In the genomic region with DNA sequence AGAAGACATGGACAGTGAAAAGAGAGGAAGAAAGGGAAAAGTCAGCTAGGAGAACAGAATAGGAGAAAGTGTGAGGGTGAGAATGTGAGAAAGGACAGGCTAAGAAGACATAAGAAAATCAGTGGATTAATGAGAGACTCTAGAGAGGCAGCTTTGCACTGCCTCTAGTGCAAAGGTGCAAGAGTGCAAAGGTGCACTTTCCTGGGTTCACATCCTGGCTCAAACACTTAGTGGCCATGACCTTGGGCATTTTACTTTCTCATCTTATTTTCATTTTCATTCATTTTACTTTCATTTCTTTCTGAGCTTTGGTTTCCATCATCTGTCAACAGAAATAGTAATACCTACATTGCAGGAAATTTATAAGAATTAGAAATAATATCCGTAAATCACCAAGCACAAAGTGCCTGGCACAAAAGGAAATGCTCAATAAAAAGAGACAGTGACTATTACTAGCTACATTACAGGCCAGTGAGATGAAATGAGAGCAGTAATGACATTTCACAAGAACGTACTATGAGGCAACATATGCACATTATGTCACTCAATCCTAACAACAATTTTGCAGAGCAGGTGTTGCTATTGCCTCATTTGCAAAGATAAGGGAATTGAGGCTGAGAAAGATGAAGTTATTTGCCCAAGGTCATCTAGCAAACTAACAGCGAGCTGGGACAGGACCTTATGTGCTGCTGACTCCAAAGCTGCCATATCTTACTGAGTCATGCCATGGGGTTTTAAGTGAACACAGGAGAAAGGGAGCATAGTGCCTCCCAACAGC, we compare ENCODE assay signal across 21 cellular contexts.
A peak's percentile ranks its signal among the peaks of the same experiment; 100 is the strongest.
DNase-seq lines count a peak whose midpoint lies in the region; ATAC-seq and TF ChIP-seq lines count a peak whose summit lies in the region.
"Had no signal": no experiment of that assay in that cellular context is flagged by ENCODE, and none has a peak within 500 bp of the region (broad histone marks: within the 10 kb centered on the region; RNA-seq: fewer than 3 reads in every experiment).

No MANE protein-coding gene starts in this region.

- H3K4me2 ChIP-seq in MM.1S (ENCODE audit: low read depth, low read length) = no peak overlapping the region
- H3K4me2 ChIP-seq in GM23338 = no peak overlapping the region

- POLR2A ChIA-PET in CD4-positive, alpha-beta memory T cell (lab: Charles Lee; ENCODE audit: partially characterized antibody) = interaction anchor here (0.7 kb wide), 1 partner anchor 106 kb away, joined by 4 read pairs; no protein-coding TSS in a partner anchor

- DNase-seq in CD4-positive, alpha-beta memory T cell = no peak
- peak; percentile 49 for DNase-seq in MM.1S
- peak; percentile 90 for DNase-seq in amniotic epithelial cell (ENCODE audit: low read depth)
- DNase-seq in right lobe of liver = no peak
- no peak for DNase-seq in activated CD8-positive, alpha-beta memory T cell treated with anti-CD3 and anti-CD28 coated beads for 24 hours
- DNase-seq in T1000 (lab: John Stamatoyannopoulos, UW) = no peak
- DNase-seq in GM23338 (ENCODE audit: low spot score) = no peak
- no peak for DNase-seq in A172 (ENCODE audit: low spot score)
- DNase-seq: activated B cell treated with CpG ODN at 0.5 μM for 24 hours; activated naive CD8-positive, alpha-beta T cell treated with anti-CD3 and anti-CD28 coated beads for 36 hours; activated T-cell treated with anti-CD3 and anti-CD28 coated beads, Interleukin-2, amount 50 U/mL, for 72 hours; glutamatergic neuron; HCEC 1CT; NCI-H187; NK-92 treated with Interleukin-12 subunit alpha and Interleukin-12 subunit beta, amount 100 ng/mL, for 24 hours; occipital lobe; sigmoid colon; stimulated activated CD4-positive, alpha-beta T cell treated with anti-CD3 and anti-CD28 coated beads, Interleukin-1b, Interleukin-23, amount 100 ng/mL, for 48 hours had no signal

- H3K4me3 Mint-ChIP-seq in CD4-positive, alpha-beta memory T cell = peak overlapping the region in 2 of 8 donors; percentile 9 to 50
- H3K4me3 Mint-ChIP-seq in GM23338 = no peak overlapping the region
- H3K4me3 Mint-ChIP-seq: activated B cell treated with CpG ODN at 0.5 μM for 24 hours; activated naive CD8-positive, alpha-beta T cell treated with anti-CD3 and anti-CD28 coated beads for 36 hours; activated T-cell treated with anti-CD3 and anti-CD28 coated beads, Interleukin-2, amount 50 U/mL, for 72 hours had no signal

- ATAC-seq in right lobe of liver = peak; percentile 36 to 71 (median 46)
- no peak for ATAC-seq in GM23338
- ATAC-seq: activated T-cell treated with anti-CD3 and anti-CD28 coated beads, Interleukin-2, amount 50 U/mL, for 72 hours had no signal

- TF ChIP-seq CTCF in MM.1S (IDR thresholded peaks at IDR 0.05; ENCODE audit: low read length) (no peak), right lobe of liver (IDR thresholded peaks at IDR 0.05) (no peak), GM23338 (conservative IDR thresholded peaks at IDR 0.05; ENCODE audit: low read depth in 2 of 2) (no peak)

- H3K9ac ChIP-seq in MM.1S (ENCODE audit: low read length) = no peak overlapping the region

- H3K27me3 Mint-ChIP-seq in CD4-positive, alpha-beta memory T cell = peaks cover 2 to 5% of the 10 kb centered on the region in 2 donors
- H3K27me3 Mint-ChIP-seq in GM23338 (ENCODE audit: insufficient read depth, low read depth, poor library complexity) = peaks cover 4% of the 10 kb centered on the region
- H3K27me3 Mint-ChIP-seq: activated naive CD8-positive, alpha-beta T cell treated with anti-CD3 and anti-CD28 coated beads for 36 hours had no signal

- no peak overlapping the region for H3K4me3 ChIP-seq in CD4-positive, alpha-beta memory T cell (ENCODE audit: low read length in 2 of 2)
- H3K4me3 ChIP-seq in MM.1S (ENCODE audit: low read length) (no peak overlapping the region), right lobe of liver (no peak overlapping the region), GM23338 (no peak overlapping the region)
- H3K4me3 ChIP-seq: cardiac muscle cell, esophagus muscularis mucosa, sigmoid colon, vagina had no signal

- WGBS in right lobe of liver (ENCODE audit: insufficient coverage, low coverage, low lambda C conversion rate, missing lambda C conversion rate) = 17% methylated on average over 3 of the region's 3 CpGs

- H3F3A ChIP-seq in MM.1S (ENCODE audit: insufficient read depth, low read length) (peaks cover 19% of the 10 kb centered on the region), GM23338 (replicated peaks; ENCODE audit: low read depth) (no peaks in the 10 kb centered on the region)

- H3K9me2 ChIP-seq in MM.1S (replicated peaks; ENCODE audit: insufficient read depth, low read length) (no peaks in the 10 kb centered on the region), GM23338 (ENCODE audit: insufficient read depth) (no peaks in the 10 kb centered on the region)

- CTCF ChIA-PET in CD4-positive, alpha-beta memory T cell (lab: Charles Lee; ENCODE audit: partially characterized antibody) = interaction anchor here (0.8 to 1.5 kb wide), 2 partner anchors 20 to 116 kb away, joined by 3 to 5 read pairs; no protein-coding TSS in a partner anchor

- H3K79me2 ChIP-seq in MM.1S (ENCODE audit: low read length) (no peaks in the 10 kb centered on the region), GM23338 (replicated peaks; ENCODE audit: insufficient read depth) (no peaks in the 10 kb centered on the region)

- no peaks in the 10 kb centered on the region for H3K27me3 ChIP-seq in CD4-positive, alpha-beta memory T cell (ENCODE audit: insufficient read depth, low read length)
- H3K27me3 ChIP-seq in MM.1S (replicated peaks; ENCODE audit: insufficient read depth, low read length) (peaks cover 26% of the 10 kb centered on the region; the same call in 1 of the 2 replicates), right lobe of liver (no peaks in the 10 kb centered on the region), GM23338 (ENCODE audit: insufficient read depth) (no peaks in the 10 kb centered on the region)
- H3K27me3 ChIP-seq: cardiac muscle cell, esophagus muscularis mucosa, sigmoid colon, vagina had no signal

- peak overlapping the region in 5 of 7 donors; percentile 25 to 81 (median 54) for H3K27ac Mint-ChIP-seq in CD4-positive, alpha-beta memory T cell
- H3K27ac Mint-ChIP-seq in GM23338 = no peak overlapping the region
- H3K27ac Mint-ChIP-seq: activated B cell treated with CpG ODN at 0.5 μM for 24 hours; activated naive CD8-positive, alpha-beta T cell treated with anti-CD3 and anti-CD28 coated beads for 36 hours; activated T-cell treated with anti-CD3 and anti-CD28 coated beads, Interleukin-2, amount 50 U/mL, for 72 hours had no signal

- peaks cover 27% of the 10 kb centered on the region for H3K4me1 ChIP-seq in CD4-positive, alpha-beta memory T cell (ENCODE audit: insufficient read depth, low read length)
- H3K4me1 ChIP-seq in MM.1S (ENCODE audit: low read length) (peaks cover 25% of the 10 kb centered on the region), right lobe of liver (peaks cover 0 to 32% (median 15%) of the 10 kb centered on the region in 4 donors), GM23338 (ENCODE audit: insufficient read depth) (no peaks in the 10 kb centered on the region)
- H3K4me1 ChIP-seq: esophagus muscularis mucosa, sigmoid colon, vagina had no signal

- H4K20me1 ChIP-seq in MM.1S (ENCODE audit: insufficient read depth, low read length) = no peaks in the 10 kb centered on the region
- no peaks in the 10 kb centered on the region; the same call in 1 of the 2 replicates for H4K20me1 ChIP-seq in GM23338 (replicated peaks; ENCODE audit: insufficient read depth)

- H3K36me3 Mint-ChIP-seq in CD4-positive, alpha-beta memory T cell = peaks cover 0 to 4% of the 10 kb centered on the region in 2 donors
- no peaks in the 10 kb centered on the region for H3K36me3 Mint-ChIP-seq in GM23338 (ENCODE audit: low read depth)
- H3K36me3 Mint-ChIP-seq: activated naive CD8-positive, alpha-beta T cell treated with anti-CD3 and anti-CD28 coated beads for 36 hours had no signal

- H2AFZ ChIP-seq in MM.1S (ENCODE audit: low read length) = no peak overlapping the region
- no peak overlapping the region for H2AFZ ChIP-seq in GM23338

- peak; percentile 23 for TF ChIP-seq POLR2A in right lobe of liver (IDR thresholded peaks at IDR 0.05)

- intact Hi-C loops in CD4-positive, alpha-beta memory T cell (cut with micrococcal nuclease) = loop anchor here (2.0 to 5.0 kb wide), 2 partner anchors 19 to 112 kb away; a partner anchor contains a TSS
- intact Hi-C loops in right lobe of liver (cut with DNase I) = no loop called here

- no peaks in the 10 kb centered on the region for H3K9me3 ChIP-seq in CD4-positive, alpha-beta memory T cell (ENCODE audit: control insufficient read depth in 1 of 2, low read length in 2 of 2)
- H3K9me3 ChIP-seq in MM.1S (replicated peaks; ENCODE audit: insufficient read depth, low read length) (no peaks in the 10 kb centered on the region), right lobe of liver (no peaks in the 10 kb centered on the region)
- H3K9me3 ChIP-seq: esophagus muscularis mucosa, sigmoid colon, vagina had no signal

- H3K4me1 Mint-ChIP-seq in CD4-positive, alpha-beta memory T cell = peaks cover 16 to 32% (median 24%) of the 10 kb centered on the region in 4 donors
- H3K4me1 Mint-ChIP-seq in GM23338 = no peaks in the 10 kb centered on the region; the same call in 2 of the 3 replicates
- H3K4me1 Mint-ChIP-seq: activated B cell treated with CpG ODN at 0.5 μM for 24 hours had no signal

- H3K27ac ChIP-seq in CD4-positive, alpha-beta memory T cell (ENCODE audit: low read depth, low read length) = no peak overlapping the region
- H3K27ac ChIP-seq in MM.1S (ENCODE audit: low read length) = peak overlapping the region; percentile 82; the same call in 1 of the 2 replicates
- H3K27ac ChIP-seq in right lobe of liver = peak overlapping the region; percentile 2 to 85 (median 82)
- no peak overlapping the region for H3K27ac ChIP-seq in GM23338 (ENCODE audit: low read depth)
- H3K27ac ChIP-seq: cardiac muscle cell, esophagus muscularis mucosa, sigmoid colon, vagina had no signal

- H3K36me3 ChIP-seq in CD4-positive, alpha-beta memory T cell (ENCODE audit: insufficient read depth, low read length) = no peaks in the 10 kb centered on the region
- no peaks in the 10 kb centered on the region for H3K36me3 ChIP-seq in MM.1S (replicated peaks; ENCODE audit: insufficient read depth, low read length)
- H3K36me3 ChIP-seq in right lobe of liver = no peaks in the 10 kb centered on the region
- H3K36me3 ChIP-seq in GM23338 (ENCODE audit: insufficient read depth) = no peaks in the 10 kb centered on the region
- H3K36me3 ChIP-seq: cardiac muscle cell, esophagus muscularis mucosa, sigmoid colon, vagina had no signal

- H3K9me3 Mint-ChIP-seq in CD4-positive, alpha-beta memory T cell = no peaks in the 10 kb centered on the region
- H3K9me3 Mint-ChIP-seq in GM23338 = no peaks in the 10 kb centered on the region
- H3K9me3 Mint-ChIP-seq: activated naive CD8-positive, alpha-beta T cell treated with anti-CD3 and anti-CD28 coated beads for 36 hours; activated T-cell treated with anti-CD3 and anti-CD28 coated beads, Interleukin-2, amount 50 U/mL, for 72 hours had no signal

Comparison
In these comparisons a context has a peak if more than half of its experiments do, and no peak if none do; other contexts are left out.
1. DNase-seq: peak in MM.1S (single experiment) and amniotic epithelial cell (single experiment); none in CD4-positive, alpha-beta memory T cell (0 of 5), right lobe of liver (0 of 3), activated CD8-positive, alpha-beta memory T cell treated with anti-CD3 and anti-CD28 coated beads for 24 hours (single experiment), T1000 (single experiment), GM23338 (single experiment) and A172 (single experiment).
2. H3K27ac ChIP-seq: peak in MM.1S (single experiment) and right lobe of liver (3 of 3); none in CD4-positive, alpha-beta memory T cell (single experiment) and GM23338 (single experiment).